ENCODE assay signal across 25 cellular contexts in genomic region chr4:181213562-181213961, GRCh38.
"Had no signal": no experiment of that assay in that cellular context is flagged by ENCODE, and none has a peak within 500 bp of the region (broad histone marks: within the 10 kb centered on the region; RNA-seq: fewer than 3 reads in every experiment).

No MANE protein-coding gene starts in this region.

- H3K4me1 Mint-ChIP-seq: activated B cell treated with CpG ODN at 0.5 μM for 24 hours; activated naive CD4-positive, alpha-beta T cell treated with anti-CD3 and anti-CD28 coated beads, Interleukin-2, amount 10 ng/mL, durations not matched to agents 7 days and 5 days; activated naive CD8-positive, alpha-beta T cell treated with anti-CD3 and anti-CD28 coated beads, Interleukin-2, amount 10 ng/mL, durations not matched to agents 7 days and 5 days; brain; naive thymus-derived CD8-positive, alpha-beta T cell; neural crest cell; stimulated activated naive B cell treated with anti-CD40 and anti-IgM and Interleukin-4, amounts not matched to agents 10 μg/mL and 1 μg/mL and 100 μg/mL, for 72 hours; T-cell had no signal

- H3K4me1 ChIP-seq: ascending aorta, parathyroid adenoma, psoas muscle, suprapubic skin had no signal

- H3K4me3 ChIP-seq: ascending aorta, psoas muscle, suprapubic skin, tibial nerve had no signal

- H3K27me3 ChIP-seq: ascending aorta, suprapubic skin, tibial nerve had no signal

- H3K27me3 Mint-ChIP-seq: activated B cell treated with CpG ODN at 0.5 μM for 24 hours; activated naive CD4-positive, alpha-beta T cell treated with anti-CD3 and anti-CD28 coated beads, Interleukin-2, amount 10 ng/mL, durations not matched to agents 7 days and 5 days; activated naive CD8-positive, alpha-beta T cell treated with anti-CD3 and anti-CD28 coated beads, Interleukin-2, amount 10 ng/mL, durations not matched to agents 7 days and 5 days; brain; effector memory CD8-positive, alpha-beta T cell; stimulated activated naive B cell treated with anti-CD40 and anti-IgM and Interleukin-4, amounts not matched to agents 10 μg/mL and 1 μg/mL and 100 μg/mL, for 72 hours; T-cell had no signal

- H3K27ac ChIP-seq: ascending aorta, parathyroid adenoma, psoas muscle, suprapubic skin, tibial nerve had no signal

- H3K36me3 ChIP-seq: ascending aorta, suprapubic skin, tibial nerve had no signal

- H3K4me3 Mint-ChIP-seq: activated B cell treated with CpG ODN at 0.5 μM for 24 hours; activated naive CD4-positive, alpha-beta T cell treated with anti-CD3 and anti-CD28 coated beads, Interleukin-2, amount 10 ng/mL, durations not matched to agents 7 days and 5 days; activated naive CD8-positive, alpha-beta T cell treated with anti-CD3 and anti-CD28 coated beads, Interleukin-2, amount 10 ng/mL, durations not matched to agents 7 days and 5 days; brain; effector memory CD8-positive, alpha-beta T cell; naive thymus-derived CD8-positive, alpha-beta T cell; neural crest cell; stimulated activated naive B cell treated with anti-CD40 and anti-IgM and Interleukin-4, amounts not matched to agents 10 μg/mL and 1 μg/mL and 100 μg/mL, for 72 hours; T-cell; T-helper 2 cell treated with Interferon-gamma antibody and Interleukin-4, amounts not matched to agents 5 μg/mL and 100 μg/mL, for 36 hours had no signal

- H3K36me3 Mint-ChIP-seq: activated naive CD4-positive, alpha-beta T cell treated with anti-CD3 and anti-CD28 coated beads, Interleukin-2, amount 10 ng/mL, durations not matched to agents 7 days and 5 days; activated naive CD8-positive, alpha-beta T cell treated with anti-CD3 and anti-CD28 coated beads, Interleukin-2, amount 10 ng/mL, durations not matched to agents 7 days and 5 days; brain; naive thymus-derived CD8-positive, alpha-beta T cell; stimulated activated naive B cell treated with anti-CD40 and anti-IgM and Interleukin-4, amounts not matched to agents 10 μg/mL and 1 μg/mL and 100 μg/mL, for 72 hours; T-cell had no signal

- H3K27ac Mint-ChIP-seq: activated B cell treated with CpG ODN at 0.5 μM for 24 hours; activated naive CD4-positive, alpha-beta T cell treated with anti-CD3 and anti-CD28 coated beads, Interleukin-2, amount 10 ng/mL, durations not matched to agents 7 days and 5 days; activated naive CD8-positive, alpha-beta T cell treated with anti-CD3 and anti-CD28 coated beads, Interleukin-2, amount 10 ng/mL, durations not matched to agents 7 days and 5 days; brain; effector memory CD8-positive, alpha-beta T cell; naive thymus-derived CD8-positive, alpha-beta T cell; stimulated activated naive B cell treated with anti-CD40 and anti-IgM and Interleukin-4, amounts not matched to agents 10 μg/mL and 1 μg/mL and 100 μg/mL, for 72 hours; T-cell; T-helper 2 cell treated with Interferon-gamma antibody and Interleukin-4, amounts not matched to agents 5 μg/mL and 100 μg/mL, for 36 hours had no signal

- DNase-seq: activated B cell treated with CpG ODN at 0.5 μM for 24 hours; activated CD4-positive, alpha-beta T cell treated with anti-CD3 and anti-CD28 coated beads, Interleukin-2, amount 50 U/mL, for 4 hours; activated gamma-delta T cell; activated naive CD4-positive, alpha-beta T cell treated with anti-CD3 and anti-CD28 coated beads, Interleukin-2, amount 10 ng/mL, durations not matched to agents 7 days and 5 days; activated naive CD8-positive, alpha-beta T cell treated with anti-CD3 and anti-CD28 coated beads, Interleukin-2, amount 10 ng/mL, durations not matched to agents 7 days and 5 days; caudate nucleus; cortex of kidney; effector memory CD8-positive, alpha-beta T cell; erythroblast; foreskin fibroblast; mammary epithelial cell; naive thymus-derived CD8-positive, alpha-beta T cell; nucleus accumbens; psoas muscle; stimulated activated CD4-positive, alpha-beta T cell treated with anti-CD3 and anti-CD28 coated beads, Interleukin-15, amount 100 ng/mL, for 24 hours; stimulated activated CD4-positive, alpha-beta T cell treated with anti-CD3 and anti-CD28 coated beads, Interleukin-2, amount 100 ng/mL, for 24 hours; stimulated activated naive B cell treated with anti-CD40 and anti-IgM and Interleukin-4, amounts not matched to agents 10 μg/mL and 1 μg/mL and 100 μg/mL, for 72 hours; T-cell had no signal

- H3K9me3 ChIP-seq: ascending aorta, psoas muscle, suprapubic skin, tibial nerve had no signal

- ATAC-seq: effector memory CD8-positive, alpha-beta T cell; naive thymus-derived CD8-positive, alpha-beta T cell; psoas muscle; stimulated activated naive B cell treated with anti-CD40 and anti-IgM and Interleukin-4, amounts not matched to agents 10 μg/mL and 1 μg/mL and 100 μg/mL, for 72 hours; T-cell had no signal

- H3K9me3 Mint-ChIP-seq: activated naive CD4-positive, alpha-beta T cell treated with anti-CD3 and anti-CD28 coated beads, Interleukin-2, amount 10 ng/mL, durations not matched to agents 7 days and 5 days; activated naive CD8-positive, alpha-beta T cell treated with anti-CD3 and anti-CD28 coated beads, Interleukin-2, amount 10 ng/mL, durations not matched to agents 7 days and 5 days; T-helper 2 cell treated with Interferon-gamma antibody and Interleukin-4, amounts not matched to agents 5 μg/mL and 100 μg/mL, for 36 hours had no signal
